Comparison of ENCODE assay signal across 9 cellular contexts in the genomic region with DNA sequence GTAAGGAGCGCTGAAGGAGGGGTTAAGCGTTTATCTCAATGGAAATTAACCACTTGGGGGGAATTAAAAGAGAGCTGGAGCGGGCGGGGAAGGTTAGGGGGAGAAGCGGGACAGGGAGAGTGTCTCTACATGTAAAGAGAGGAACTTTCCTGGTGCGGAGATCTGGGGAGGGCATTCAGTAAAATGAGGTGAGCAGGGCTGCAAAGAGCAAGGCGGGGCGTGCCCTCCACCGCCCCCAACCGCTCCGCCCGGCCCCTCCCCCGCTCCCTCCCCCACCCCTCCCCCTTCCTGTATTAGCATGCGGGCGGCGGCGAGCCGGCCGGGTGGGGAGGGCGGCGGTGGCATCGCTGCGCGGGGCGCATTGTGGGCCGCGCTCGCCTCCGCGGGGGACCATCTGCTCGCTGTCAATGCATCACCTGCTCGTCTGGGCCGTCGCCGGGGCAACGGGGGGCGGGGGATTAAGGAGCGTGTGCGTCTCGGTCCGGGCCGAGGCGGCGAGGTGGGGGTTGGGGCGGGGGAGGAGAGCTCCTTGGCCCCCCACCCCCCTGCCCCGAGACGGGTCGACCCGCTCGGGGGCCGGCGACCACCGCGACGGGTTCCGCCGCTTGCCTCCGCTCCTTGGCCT. TPM values are rescaled to one million over a fixed set of nuclear protein-coding genes. Genes with fewer than 3 reads are reported as not detected.
DNase-seq lines count a peak whose midpoint lies in the region; ATAC-seq, FAIRE-seq and TF ChIP-seq lines count a peak whose summit lies in the region.
"Had no signal": no experiment of that assay in that cellular context is flagged by ENCODE, and none has a peak within 500 bp of the region (broad histone marks: within the 10 kb centered on the region; RNA-seq: fewer than 3 reads in every experiment).

No MANE protein-coding gene starts in this region.

- peak; percentile 58 for DNase-seq in GM12892 (ENCODE audit: insufficient read length)
- peak; percentile 90 for DNase-seq in NCI-H2196 (lab: John Stamatoyannopoulos, UW; ENCODE audit: unreplicated experiment)
- DNase-seq in activated T-cell treated with anti-CD3 and anti-CD28 coated beads for 4 hours = peak; percentile 48
- no peak for DNase-seq in fibroblast of the aortic adventitia (ENCODE audit: low read depth)
- DNase-seq in HPDE6-E6E7 (ENCODE audit: extremely low spot score) = no peak
- DNase-seq in cerebellar cortex (ENCODE audit: low spot score) = no peak

- no peak for TF ChIP-seq POLR2A in GM12892 (IDR thresholded peaks at IDR 0.05; ENCODE audit: low read depth, low read length)

- TF ChIP-seq CTCF in fibroblast of the aortic adventitia (IDR thresholded peaks at IDR 0.05; ENCODE audit: insufficient read depth, low read length) = no peak

- H3K4me3 ChIP-seq in fibroblast of the aortic adventitia (ENCODE audit: low read depth, low read length) (peak overlapping the region; percentile 37), rectal smooth muscle tissue (ENCODE audit: low read length) (peak overlapping the region; percentile 51)

- no peaks in the 10 kb centered on the region for H3K36me3 ChIP-seq in rectal smooth muscle tissue (ENCODE audit: control insufficient read depth, insufficient read depth, low read length)

- H3K4me1 ChIP-seq in rectal smooth muscle tissue (ENCODE audit: control insufficient read depth, insufficient read depth, low read length) = peaks cover 4% of the 10 kb centered on the region

- H3K27ac ChIP-seq in rectal smooth muscle tissue (ENCODE audit: low read depth, low read length) = no peak overlapping the region

- peak; percentile 93 for FAIRE-seq in GM12892 (lab: Jason Lieb, UNC)

- H3K27me3 ChIP-seq in rectal smooth muscle tissue (ENCODE audit: control insufficient read depth, insufficient read depth, low read length) = peaks cover 7% of the 10 kb centered on the region

- peak; percentile 40 for ATAC-seq in HG02870 (IDR thresholded peaks at IDR 0.05; ENCODE audit: unreplicated experiment)

- H3K9ac ChIP-seq in rectal smooth muscle tissue (ENCODE audit: low read length) = no peak overlapping the region

RNA-seq across cellular contexts. Expression of a gene that starts 0.5 kb away (rescaled TPM):
- polyA plus RNA-seq in GM12892 (2012; ENCODE audit: missing spikeins) = 0.55 TPM
- not detected in 2 replicates for total RNA-seq in fibroblast of the aortic adventitia (ENCODE audit: low replicate concordance)
- total RNA-seq: HT1080 had no signal

Comparison
In these comparisons a context has a peak if more than half of its experiments do, and no peak if none do; other contexts are left out.
1. DNase-seq: peak in GM12892 (single experiment), NCI-H2196 (single experiment) and activated T-cell treated with anti-CD3 and anti-CD28 coated beads for 4 hours (single experiment); none in fibroblast of the aortic adventitia (single experiment), HPDE6-E6E7 (single experiment) and cerebellar cortex (single experiment).